11 cellular contexts compared by ENCODE assay signal in genomic region chr6:169841907-169842606, GRCh38.
"Had no signal": no experiment of that assay in that cellular context is flagged by ENCODE, and none has a peak within 500 bp of the region (broad histone marks: within the 10 kb centered on the region; RNA-seq: fewer than 3 reads in every experiment).

No MANE protein-coding gene starts in this region.

- H3K36me3 ChIP-seq: neutrophil, tibial nerve had no signal

- H3K27ac ChIP-seq: neutrophil, tibial nerve had no signal

- DNase-seq: activated CD4-positive, alpha-beta T cell treated with anti-CD3 and anti-CD28 coated beads, Interleukin-2, amount 50 U/mL, for 4 hours; effector memory CD8-positive, alpha-beta T cell; mesendoderm; retina; stimulated activated CD4-positive, alpha-beta T cell treated with anti-CD3 and anti-CD28 coated beads, Interleukin-12 subunit alpha, Interleukin-12 subunit beta, amount 100 ng/mL, for 4 hours; stimulated activated CD4-positive, alpha-beta T cell treated with anti-CD3 and anti-CD28 coated beads, Interleukin-1b, Interleukin-23, amount 100 ng/mL, for 48 hours; stimulated activated naive CD4-positive, alpha-beta T cell treated with Interleukin-2 at 50 U/mL for 16 hours; substantia nigra had no signal

- H3K4me3 ChIP-seq: tibial nerve had no signal

- H3K4me1 ChIP-seq: tibial nerve had no signal

- H3K9me3 ChIP-seq: neutrophil, tibial nerve had no signal

- ATAC-seq: effector memory CD8-positive, alpha-beta T cell; natural killer cell treated with Interleukin-12 subunit alpha and Interleukin-12 subunit beta and Interleukin-15 and Interleukin-18, amount 100 ng/mL, for 72 hours had no signal
